1 cellular context compared by ENCODE assay signal in genomic region chr22:20154602-20155183, GRCh38.
TF ChIP-seq lines count a peak whose summit lies in the region.

No MANE protein-coding gene starts in this region.

TF ChIP-seq in GM12878, 131 proteins besides CTCF, POLR2A, EP300 and RAD21:
- TF ChIP-seq ZBTB4 (CRISPR knock-in tag; IDR thresholded peaks at IDR 0.05) (no peak), GABPA (IDR thresholded peaks at IDR 0.05; ENCODE audit: low read depth) (no peak), EED (IDR thresholded peaks at IDR 0.05; ENCODE audit: low read depth) (no peak), MTA2 (IDR thresholded peaks at IDR 0.05; ENCODE audit: low read depth) (no peak), MYC (IDR thresholded peaks at IDR 0.05; ENCODE audit: insufficient read depth, insufficient read length, insufficient replicate concordance, low read length, severe bottlenecking) (no peak), ATF2 (IDR thresholded peaks at IDR 0.05; ENCODE audit: low read length) (no peak), BACH1 (IDR thresholded peaks at IDR 0.05; ENCODE audit: borderline replicate concordance) (no peak), SMC3 (IDR thresholded peaks at IDR 0.05; ENCODE audit: borderline replicate concordance, low read length) (no peak), REST (IDR thresholded peaks at IDR 0.05; ENCODE audit: low read depth, low read length) (no peak), ESRRA (IDR thresholded peaks at IDR 0.05; ENCODE audit: low read length) (no peak), SKIL (IDR thresholded peaks at IDR 0.05; ENCODE audit: low read depth, poor library complexity, severe bottlenecking) (no peak), ZNF592 (IDR thresholded peaks at IDR 0.05) (no peak)
TF ChIP-seq in GM12878: peak in this region for 0.
